Comparison of ENCODE assay signal across 16 cellular contexts in genomic region chr9:102832814-102833213, GRCh38.
DNase-seq lines count a peak whose midpoint lies in the region; ATAC-seq, FAIRE-seq and TF ChIP-seq lines count a peak whose summit lies in the region.
"Had no signal": no experiment of that assay in that cellular context is flagged by ENCODE, and none has a peak within 500 bp of the region (broad histone marks: within the 10 kb centered on the region; RNA-seq: fewer than 3 reads in every experiment).

No MANE protein-coding gene starts in this region.

- in situ Hi-C loops in SK-MEL-5 (cut with HindIII; ENCODE audit: low pct_unique_long_range_greater_than_20kb, low sequenced_read_pairs): no loop called here

- ATAC-seq in stimulated activated naive B cell treated with anti-CD40 and anti-IgM and Interleukin-4, amounts not matched to agents 10 μg/mL and 1 μg/mL and 100 μg/mL, for 72 hours (replicated peaks): no peak
- no peak for ATAC-seq in naive thymus-derived CD8-positive, alpha-beta T cell

- FAIRE-seq in H54 (lab: Jason Lieb, UNC): peak; percentile 64
- FAIRE-seq: H1 had no signal

- peak; percentile 17 for TF ChIP-seq CTCF in osteocyte (IDR thresholded peaks at IDR 0.05)

- H3K27ac Mint-ChIP-seq in osteocyte (ENCODE audit: unreplicated experiment): no peak overlapping the region
- H3K27ac Mint-ChIP-seq in stimulated activated naive B cell treated with anti-CD40 and anti-IgM and Interleukin-4, amounts not matched to agents 10 μg/mL and 1 μg/mL and 100 μg/mL, for 72 hours: no peak overlapping the region
- no peak overlapping the region for H3K27ac Mint-ChIP-seq in naive thymus-derived CD8-positive, alpha-beta T cell
- H3K27ac Mint-ChIP-seq: B cell; CD4-positive, CD25-positive, alpha-beta regulatory T cell; CD8-positive, alpha-beta memory T cell had no signal

- POLR2A ChIA-PET in naive thymus-derived CD8-positive, alpha-beta T cell (lab: Charles Lee): no interaction called here

- TF ChIP-seq POLR2A in H54 (IDR thresholded peaks at IDR 0.05; ENCODE audit: low read depth, low read length): no peak

- H3K4me1 Mint-ChIP-seq in osteocyte (ENCODE audit: unreplicated experiment): no peaks in the 10 kb centered on the region
- no peaks in the 10 kb centered on the region for H3K4me1 Mint-ChIP-seq in stimulated activated naive B cell treated with anti-CD40 and anti-IgM and Interleukin-4, amounts not matched to agents 10 μg/mL and 1 μg/mL and 100 μg/mL, for 72 hours
- H3K4me1 Mint-ChIP-seq in naive thymus-derived CD8-positive, alpha-beta T cell: no peaks in the 10 kb centered on the region
- H3K4me1 Mint-ChIP-seq: B cell; CD4-positive, CD25-positive, alpha-beta regulatory T cell; CD8-positive, alpha-beta memory T cell had no signal

- no peaks in the 10 kb centered on the region for H3K9me3 Mint-ChIP-seq in osteocyte (ENCODE audit: unreplicated experiment)
- H3K9me3 Mint-ChIP-seq in stimulated activated naive B cell treated with anti-CD40 and anti-IgM and Interleukin-4, amounts not matched to agents 10 μg/mL and 1 μg/mL and 100 μg/mL, for 72 hours: no peaks in the 10 kb centered on the region
- H3K9me3 Mint-ChIP-seq in naive thymus-derived CD8-positive, alpha-beta T cell: peaks cover 0 to 5% (median 0%) of the 10 kb centered on the region in 9 donors

- peaks cover 2% of the 10 kb centered on the region for H3K27me3 Mint-ChIP-seq in osteocyte (ENCODE audit: unreplicated experiment)
- no peaks in the 10 kb centered on the region for H3K27me3 Mint-ChIP-seq in stimulated activated naive B cell treated with anti-CD40 and anti-IgM and Interleukin-4, amounts not matched to agents 10 μg/mL and 1 μg/mL and 100 μg/mL, for 72 hours
- no peaks in the 10 kb centered on the region for H3K27me3 Mint-ChIP-seq in naive thymus-derived CD8-positive, alpha-beta T cell
- H3K27me3 Mint-ChIP-seq: B cell; CD4-positive, CD25-positive, alpha-beta regulatory T cell; CD8-positive, alpha-beta memory T cell had no signal

- no peak overlapping the region for H3K4me3 Mint-ChIP-seq in osteocyte (ENCODE audit: unreplicated experiment)
- H3K4me3 Mint-ChIP-seq in stimulated activated naive B cell treated with anti-CD40 and anti-IgM and Interleukin-4, amounts not matched to agents 10 μg/mL and 1 μg/mL and 100 μg/mL, for 72 hours: no peak overlapping the region
- H3K4me3 Mint-ChIP-seq in naive thymus-derived CD8-positive, alpha-beta T cell: no peak overlapping the region
- H3K4me3 Mint-ChIP-seq: B cell; CD4-positive, CD25-positive, alpha-beta regulatory T cell; CD8-positive, alpha-beta memory T cell had no signal

- H3K36me3 Mint-ChIP-seq in osteocyte (ENCODE audit: unreplicated experiment): no peaks in the 10 kb centered on the region
- no peaks in the 10 kb centered on the region for H3K36me3 Mint-ChIP-seq in stimulated activated naive B cell treated with anti-CD40 and anti-IgM and Interleukin-4, amounts not matched to agents 10 μg/mL and 1 μg/mL and 100 μg/mL, for 72 hours
- H3K36me3 Mint-ChIP-seq in naive thymus-derived CD8-positive, alpha-beta T cell: no peaks in the 10 kb centered on the region
- H3K36me3 Mint-ChIP-seq: CD4-positive, CD25-positive, alpha-beta regulatory T cell; CD8-positive, alpha-beta memory T cell had no signal

- DNase-seq in NCI-H748 (lab: John Stamatoyannopoulos, UW; ENCODE audit: unreplicated experiment) (peak; percentile 43), NCI-H748 treated with DMSO at 0.1 percent for 48 hours (lab: John Stamatoyannopoulos, UW) (no peak), H54 (ENCODE audit: insufficient read length, low spot score) (no peak), SK-MEL-5 (ENCODE audit: low read depth, low spot score) (peak; percentile 53), osteocyte (ENCODE audit: extremely low spot score, unreplicated experiment) (no peak), NCI-H2227 (lab: John Stamatoyannopoulos, UW; ENCODE audit: unreplicated experiment) (no peak)
- no peak for DNase-seq in stimulated activated naive B cell treated with anti-CD40 and anti-IgM and Interleukin-4, amounts not matched to agents 10 μg/mL and 1 μg/mL and 100 μg/mL, for 72 hours
- DNase-seq in naive thymus-derived CD8-positive, alpha-beta T cell: no peak
- DNase-seq: CD4-positive, CD25-positive, alpha-beta regulatory T cell; CD8-positive, alpha-beta memory T cell; COR-L47; DMS 273 treated with DMSO at 0.1 percent for 48 hours; DMS79; GF-D8 had no signal

Comparison
In these comparisons a context has a peak if more than half of its experiments do, and no peak if none do; other contexts are left out.
1. DNase-seq: peak in NCI-H748 (single experiment) and SK-MEL-5 (single experiment); none in NCI-H748 treated with DMSO at 0.1 percent for 48 hours (single experiment), H54 (single experiment), osteocyte (single experiment), stimulated activated naive B cell treated with anti-CD40 and anti-IgM and Interleukin-4, amounts not matched to agents 10 μg/mL and 1 μg/mL and 100 μg/mL, for 72 hours (single experiment), NCI-H2227 (single experiment) and naive thymus-derived CD8-positive, alpha-beta T cell (0 of 10).